8 cellular contexts compared by ENCODE assay signal in the genomic region with DNA sequence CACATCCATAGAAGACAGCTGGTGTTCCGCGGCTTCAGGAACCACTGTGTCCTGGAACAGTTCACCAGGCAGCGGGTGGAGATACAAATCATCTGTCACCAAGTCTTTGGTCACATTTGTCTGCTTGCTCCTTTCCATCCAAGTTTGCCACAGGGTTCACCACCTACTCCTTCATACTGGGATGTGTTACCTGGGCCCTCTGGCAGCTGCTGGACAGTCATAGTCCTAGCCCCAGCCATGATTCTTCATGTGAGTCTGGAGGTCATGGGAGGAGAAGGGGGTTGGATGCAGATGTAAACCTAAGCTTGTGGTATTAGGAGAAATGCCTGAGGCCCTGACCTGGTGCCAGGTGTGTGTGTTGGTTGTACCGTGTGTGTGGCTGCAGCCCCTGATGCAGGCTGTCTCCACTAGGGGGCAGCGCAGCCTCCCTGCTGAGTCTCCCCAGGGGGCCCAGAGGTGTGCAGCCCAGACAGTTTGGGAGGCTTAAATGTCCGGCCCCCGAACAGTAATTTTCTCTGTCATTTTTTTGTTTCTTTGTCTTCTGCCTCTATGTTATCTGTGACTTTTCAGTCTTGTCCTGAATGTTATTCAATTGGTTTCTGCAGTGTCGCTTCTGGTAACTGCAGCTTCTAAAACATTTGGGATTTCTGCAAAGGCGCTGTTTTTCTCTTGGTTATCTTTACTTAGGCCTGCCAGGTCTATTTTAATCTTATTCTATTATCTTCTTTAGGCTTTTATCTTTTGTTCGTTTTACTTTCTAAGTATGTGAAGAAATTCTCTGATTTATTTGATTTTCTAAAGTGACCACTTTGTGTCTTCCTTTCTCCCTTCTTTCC. TPM values are rescaled to one million over a fixed set of nuclear protein-coding genes. Genes with fewer than 3 reads are reported as not detected.
A peak's percentile ranks its signal among the peaks of the same experiment; 100 is the strongest.
DNase-seq lines count a peak whose midpoint lies in the region; ATAC-seq and TF ChIP-seq lines count a peak whose summit lies in the region.

No MANE protein-coding gene starts in this region.

- no peaks in the 10 kb centered on the region for H3K4me1 ChIP-seq in left lung
- H3K4me1 ChIP-seq in transverse colon = no peaks in the 10 kb centered on the region

- no peak overlapping the region for H3K27ac Mint-ChIP-seq in activated CD8-positive, alpha-beta T cell treated with anti-CD3 and anti-CD28 coated beads for 36 hours

- no peak overlapping the region for H3K4me3 ChIP-seq in HFF-Myc (replicated peaks; ENCODE audit: low read depth, low read length)
- no peak overlapping the region for H3K4me3 ChIP-seq in left lung
- no peak overlapping the region for H3K4me3 ChIP-seq in transverse colon

- H3K36me3 Mint-ChIP-seq in activated CD8-positive, alpha-beta T cell treated with anti-CD3 and anti-CD28 coated beads for 36 hours (ENCODE audit: low read depth) = no peaks in the 10 kb centered on the region

- H3K27me3 ChIP-seq in left lung (no peaks in the 10 kb centered on the region), transverse colon (no peaks in the 10 kb centered on the region)

- no peak for TF ChIP-seq POLR2A in transverse colon (IDR thresholded peaks at IDR 0.05)

- in situ Hi-C loops in transverse colon (cut with MboI; ENCODE audit: low pct_ligation_motif_present in 1 of 4, low pct_unique_long_range_greater_than_20kb in 1 of 4, low sequenced_read_pairs in 3 of 4) = no loop called here

- 65 to 68% methylated on average over 4 to 10 of the region's 10 CpGs for WGBS in transverse colon (ENCODE audit: low coverage in 1 of 2), 2 donors

- no peaks in the 10 kb centered on the region for H3K4me1 Mint-ChIP-seq in activated CD8-positive, alpha-beta T cell treated with anti-CD3 and anti-CD28 coated beads for 36 hours (ENCODE audit: low read depth)

- H3K27ac ChIP-seq in left lung (no peak overlapping the region), transverse colon (no peak overlapping the region)

- peaks cover 5% of the 10 kb centered on the region for H3K9me3 Mint-ChIP-seq in activated CD8-positive, alpha-beta T cell treated with anti-CD3 and anti-CD28 coated beads for 36 hours

- H3K36me3 ChIP-seq in left lung (no peaks in the 10 kb centered on the region), transverse colon (no peaks in the 10 kb centered on the region)

- H3K27me3 Mint-ChIP-seq in activated CD8-positive, alpha-beta T cell treated with anti-CD3 and anti-CD28 coated beads for 36 hours = no peaks in the 10 kb centered on the region

- POLR2A ChIA-PET in activated CD8-positive, alpha-beta T cell treated with anti-CD3 and anti-CD28 coated beads for 36 hours (lab: Charles Lee) = no interaction called here

- DNase-seq in ELR (ENCODE audit: low read depth) (peak; percentile 21), HFF-Myc (ENCODE audit: extremely low read depth, low read depth) (no peak), left lung (peak in 1 of 2 donors; percentile 85), transverse colon (peak; percentile 21), NCI-H2227 treated with DMSO at 0.1 percent for 48 hours (lab: John Stamatoyannopoulos, UW) (no peak)
- peak; percentile 55 for DNase-seq in activated CD8-positive, alpha-beta T cell treated with anti-CD3 and anti-CD28 coated beads for 36 hours
- DNase-seq in activated CD4-positive, CD25-positive, alpha-beta regulatory T cell (lab: John Stamatoyannopoulos, UW) = no peak

- ATAC-seq in activated CD8-positive, alpha-beta T cell treated with anti-CD3 and anti-CD28 coated beads for 36 hours = no peak
- ATAC-seq in left lung = peak; percentile 94
- ATAC-seq in HG03521 (IDR thresholded peaks at IDR 0.05; ENCODE audit: unreplicated experiment) = no peak

- H3K4me3 Mint-ChIP-seq in activated CD8-positive, alpha-beta T cell treated with anti-CD3 and anti-CD28 coated beads for 36 hours = no peak overlapping the region

- TF ChIP-seq EP300 in transverse colon (IDR thresholded peaks at IDR 0.05; ENCODE audit: low read depth) = no peak

- intact Hi-C loops in activated CD8-positive, alpha-beta T cell treated with anti-CD3 and anti-CD28 coated beads for 36 hours (cut with micrococcal nuclease) = loop anchor here (5.0 kb wide), 1 partner anchor 288 kb away; no protein-coding TSS in a partner anchor
- intact Hi-C loops in left lung (cut with DNase I) = no loop called here
- intact Hi-C loops in transverse colon (cut with DNase I; ENCODE audit: low total_unique reads) = no loop called here

- H3K9me3 ChIP-seq in left lung = peaks cover 0 to 2% of the 10 kb centered on the region in 2 donors
- no peaks in the 10 kb centered on the region for H3K9me3 ChIP-seq in transverse colon

- CTCF ChIA-PET in activated CD8-positive, alpha-beta T cell treated with anti-CD3 and anti-CD28 coated beads for 36 hours (lab: Charles Lee) = interaction anchor here (1.0 to 2.4 kb wide), 4 partner anchors 8 to 291 kb away, joined by 3 to 16 read pairs (median 4); no protein-coding TSS in a partner anchor

- TF ChIP-seq CTCF in HFF-Myc (IDR thresholded peaks at IDR 0.05; ENCODE audit: low read depth, low read length, missing control alignments) (peak; percentile 60), left lung (IDR thresholded peaks at IDR 0.05) (peak; percentile 68 to 77), transverse colon (IDR thresholded peaks at IDR 0.05) (peak; percentile 13 to 59 (median 39))
- TF ChIP-seq CTCF in activated CD8-positive, alpha-beta T cell treated with anti-CD3 and anti-CD28 coated beads for 36 hours (IDR thresholded peaks at IDR 0.05) = peak; percentile 73

RNA-seq across cellular contexts. Expression of gene NPS, which starts 14.8 kb away (rescaled TPM):
- total RNA-seq in activated CD8-positive, alpha-beta T cell treated with anti-CD3 and anti-CD28 coated beads for 36 hours = not detected
- not detected for total RNA-seq in left lung
- total RNA-seq in transverse colon = not detected

Comparison
In these comparisons a context has a peak if more than half of its experiments do, and no peak if none do; other contexts are left out.
1. DNase-seq: peak in ELR (single experiment), activated CD8-positive, alpha-beta T cell treated with anti-CD3 and anti-CD28 coated beads for 36 hours (single experiment) and transverse colon (single experiment); none in HFF-Myc (single experiment), activated CD4-positive, CD25-positive, alpha-beta regulatory T cell (0 of 4) and NCI-H2227 treated with DMSO at 0.1 percent for 48 hours (single experiment).
2. Peak in every context shown above with its lines, with median percentiles within 50 percentile points of each other: CTCF ChIP-seq.